25 cellular contexts compared by ENCODE assay signal in the genomic region with DNA sequence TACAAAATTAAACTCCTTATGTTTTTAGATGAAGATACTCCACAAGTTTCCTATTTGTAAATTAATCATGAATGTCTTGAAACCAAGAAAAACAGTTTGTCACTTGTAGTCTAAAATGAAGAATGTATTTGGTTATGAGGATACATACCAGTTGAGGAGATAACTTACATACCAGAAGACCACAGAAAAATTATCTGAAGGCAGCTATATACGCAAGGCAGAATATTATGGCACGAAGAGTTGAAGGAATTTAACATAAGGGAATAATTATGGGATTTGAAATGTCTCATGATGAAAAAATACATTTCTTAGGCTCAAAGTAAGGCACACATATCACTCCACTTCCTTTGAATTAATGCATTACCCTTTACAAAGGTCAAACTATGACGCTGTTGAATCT.
DNase-seq lines count a peak whose midpoint lies in the region; ATAC-seq and TF ChIP-seq lines count a peak whose summit lies in the region.
"Had no signal": no experiment of that assay in that cellular context is flagged by ENCODE, and none has a peak within 500 bp of the region (broad histone marks: within the 10 kb centered on the region; RNA-seq: fewer than 3 reads in every experiment).

No MANE protein-coding gene starts in this region.

- H3K27me3 ChIP-seq in osteoblast (ENCODE audit: insufficient read depth, low read length), result no peaks in the 10 kb centered on the region
- H3K27me3 ChIP-seq: SJSA1, uterus had no signal

- no peaks in the 10 kb centered on the region for H4K20me1 ChIP-seq in osteoblast (ENCODE audit: insufficient read depth, low read length)

- peaks cover 27% of the 10 kb centered on the region for H3K4me1 ChIP-seq in osteoblast (ENCODE audit: insufficient read depth, low read length)
- H3K4me1 ChIP-seq: uterus had no signal

- no peaks in the 10 kb centered on the region for H3K9me3 ChIP-seq in osteoblast (ENCODE audit: low read depth, low read length)
- H3K9me3 ChIP-seq: SJSA1, thoracic aorta, uterus had no signal

- peak overlapping the region; percentile 86 for H3K27ac ChIP-seq in osteoblast (ENCODE audit: low read depth, low read length)
- H3K27ac ChIP-seq: dorsolateral prefrontal cortex, SJSA1, thoracic aorta, uterus had no signal

- H3K79me2 ChIP-seq in osteoblast (ENCODE audit: insufficient read depth, low read length), result no peaks in the 10 kb centered on the region

- H3K4me3 ChIP-seq in choroid plexus epithelial cell (ENCODE audit: low read depth, low read length) (no peak overlapping the region), osteoblast (ENCODE audit: insufficient read depth, low read length) (no peak overlapping the region)
- H3K4me3 ChIP-seq: dorsolateral prefrontal cortex, GM12878, SJSA1, thoracic aorta, uterus had no signal

- no peak for ATAC-seq in GM18870 (IDR thresholded peaks at IDR 0.05; ENCODE audit: unreplicated experiment)
- ATAC-seq in HG02938 (IDR thresholded peaks at IDR 0.05; ENCODE audit: unreplicated experiment), result no peak
- ATAC-seq: activated CD8-positive, alpha-beta T cell treated with anti-CD3 and anti-CD28 coated beads, Interleukin-2, amount 10 ng/mL, durations not matched to agents 7 days and 5 days; GM12878; naive thymus-derived CD8-positive, alpha-beta T cell had no signal

- H2AFZ ChIP-seq in osteoblast (ENCODE audit: low read length), result no peak overlapping the region

- peak; percentile 75 for DNase-seq in EL
- DNase-seq in RPMI7951 (ENCODE audit: low read depth), result peak; percentile 25
- DNase-seq in choroid plexus epithelial cell (ENCODE audit: low read depth), result peak; percentile 77
- peak; percentile 41 for DNase-seq in osteoblast (ENCODE audit: insufficient read length, low spot score, missing footprints)
- no peak for DNase-seq in DMS 273 (lab: John Stamatoyannopoulos, UW; ENCODE audit: unreplicated experiment)
- no peak for DNase-seq in D341Med (ENCODE audit: low spot score)
- DNase-seq: activated CD4-positive, alpha-beta T cell treated with anti-CD3 and anti-CD28 coated beads for 1 hour; activated CD8-positive, alpha-beta T cell treated with anti-CD3 and anti-CD28 coated beads, Interleukin-2, amount 10 ng/mL, durations not matched to agents 7 days and 5 days; AML-193; aorta; CD4-positive, alpha-beta T cell; DMS53; dorsolateral prefrontal cortex; midbrain; naive thymus-derived CD8-positive, alpha-beta T cell; NCI-H1105; NCI-H2029; NCI-H2227 treated with DMSO at 0.1 percent for 48 hours; nucleus accumbens; uterus had no signal

- no peaks in the 10 kb centered on the region for H3K36me3 ChIP-seq in osteoblast (ENCODE audit: insufficient read depth, low read length)
- H3K36me3 ChIP-seq: SJSA1, thoracic aorta, uterus had no signal

- TF ChIP-seq CTCF in choroid plexus epithelial cell (conservative IDR thresholded peaks at IDR 0.05; ENCODE audit: low read depth, low read length) (no peak), osteoblast (IDR thresholded peaks at IDR 0.05; ENCODE audit: extremely low read depth, low read depth, low read length) (no peak)

- H3K4me2 ChIP-seq in osteoblast (ENCODE audit: insufficient read depth, low read length), result peak overlapping the region; percentile 21

Comparison
In these comparisons a context has a peak if more than half of its experiments do, and no peak if none do; other contexts are left out.
1. DNase-seq: peak in EL (single experiment), RPMI7951 (single experiment), choroid plexus epithelial cell (single experiment) and osteoblast (single experiment); none in DMS 273 (single experiment) and D341Med (single experiment).